ENCODE assay signal across 16 cellular contexts in genomic region chr3:122405015-122405414, GRCh38. TPM values are rescaled to one million over a fixed set of nuclear protein-coding genes. Genes with fewer than 3 reads are reported as not detected.
DNase-seq lines count a peak whose midpoint lies in the region; ATAC-seq, FAIRE-seq and TF ChIP-seq lines count a peak whose summit lies in the region.
"Had no signal": no experiment of that assay in that cellular context is flagged by ENCODE, and none has a peak within 500 bp of the region (broad histone marks: within the 10 kb centered on the region; RNA-seq: fewer than 3 reads in every experiment).

No MANE protein-coding gene starts in this region.

- peak overlapping the region; percentile 50 for H3K27ac Mint-ChIP-seq in astrocyte (ENCODE audit: unreplicated experiment)
- peak overlapping the region; percentile 23 for H3K27ac Mint-ChIP-seq in stimulated activated effector memory CD8-positive, alpha-beta T cell treated with anti-CD3 and anti-CD28 coated beads, Interleukin-12 subunit alpha, Interleukin-12 subunit beta, amount 100 ng/mL, for 72 hours
- H3K27ac Mint-ChIP-seq: B cell; CD8-positive, alpha-beta T cell; H9 had no signal

- DNase-seq in GM12892 (ENCODE audit: insufficient read length) (no peak), astrocyte (ENCODE audit: low read depth) (no peak), psoas muscle (no peak), smooth muscle cell (lab: John Stamatoyannopoulos, UW; ENCODE audit: unreplicated experiment) (no peak), NCI-H146 (lab: John Stamatoyannopoulos, UW) (no peak)
- DNase-seq in stimulated activated effector memory CD8-positive, alpha-beta T cell treated with anti-CD3 and anti-CD28 coated beads, Interleukin-12 subunit alpha, Interleukin-12 subunit beta, amount 100 ng/mL, for 72 hours (ENCODE audit: low spot score in 2 of 2), result no peak
- DNase-seq: Calu3; CD8-positive, alpha-beta T cell; DMS79 treated with DMSO at 0.1 percent for 48 hours; GF-D8; H9 had no signal

- H3K36me3 Mint-ChIP-seq in astrocyte (ENCODE audit: low read depth, unreplicated experiment), result peaks cover 19% of the 10 kb centered on the region
- H3K36me3 Mint-ChIP-seq in stimulated activated effector memory CD8-positive, alpha-beta T cell treated with anti-CD3 and anti-CD28 coated beads, Interleukin-12 subunit alpha, Interleukin-12 subunit beta, amount 100 ng/mL, for 72 hours, result peaks cover 88% of the 10 kb centered on the region

- no peak overlapping the region for H3K4me3 Mint-ChIP-seq in astrocyte (ENCODE audit: unreplicated experiment)
- no peak overlapping the region for H3K4me3 Mint-ChIP-seq in stimulated activated effector memory CD8-positive, alpha-beta T cell treated with anti-CD3 and anti-CD28 coated beads, Interleukin-12 subunit alpha, Interleukin-12 subunit beta, amount 100 ng/mL, for 72 hours
- H3K4me3 Mint-ChIP-seq: B cell; CD8-positive, alpha-beta T cell; H9 had no signal

- H3K4me1 Mint-ChIP-seq in astrocyte (ENCODE audit: low read depth, unreplicated experiment), result peaks cover 18% of the 10 kb centered on the region
- peaks cover 27% of the 10 kb centered on the region for H3K4me1 Mint-ChIP-seq in stimulated activated effector memory CD8-positive, alpha-beta T cell treated with anti-CD3 and anti-CD28 coated beads, Interleukin-12 subunit alpha, Interleukin-12 subunit beta, amount 100 ng/mL, for 72 hours
- H3K4me1 Mint-ChIP-seq: H9 had no signal

- WGBS in psoas muscle, 3 donors, result 51 to 61% (median 57%) methylated on average over 3 of the region's 3 CpGs
- 91% methylated on average over 3 of the region's 3 CpGs for WGBS in smooth muscle cell (ENCODE audit: low lambda C conversion rate)

- no peaks in the 10 kb centered on the region for H3F3A ChIP-seq in smooth muscle cell (ENCODE audit: low read depth)

- no peak for TF ChIP-seq POLR2A in GM12892 (IDR thresholded peaks at IDR 0.05; ENCODE audit: low read depth, low read length)

- H2AFZ ChIP-seq in astrocyte (ENCODE audit: low read depth, low read length) (no peak overlapping the region), smooth muscle cell (ENCODE audit: low read depth) (no peak overlapping the region)

- intact Hi-C loops in psoas muscle (cut with DNase I), result no loop called here

- H3K4me1 ChIP-seq in astrocyte (ENCODE audit: insufficient read depth, low read length) (peaks cover 9% of the 10 kb centered on the region), psoas muscle (peaks cover 29% of the 10 kb centered on the region), smooth muscle cell (ENCODE audit: low read depth) (no peaks in the 10 kb centered on the region)

- H3K4me3 ChIP-seq in astrocyte (ENCODE audit: insufficient read depth, low read depth, low read length) (no peak overlapping the region), psoas muscle (no peak overlapping the region), smooth muscle cell (no peak overlapping the region)
- H3K4me3 ChIP-seq: BLaER1 treated with 17β-estradiol and CSF1 and Interleukin-3, amounts not matched to agents 10 nM and 100 nM had no signal

- ATAC-seq in psoas muscle, result peak; percentile 86 to 90 (median 87)
- ATAC-seq in stimulated activated effector memory CD8-positive, alpha-beta T cell treated with anti-CD3 and anti-CD28 coated beads, Interleukin-12 subunit alpha, Interleukin-12 subunit beta, amount 100 ng/mL, for 72 hours, result no peak
- ATAC-seq: CD8-positive, alpha-beta T cell; HepG2 had no signal

- TF ChIP-seq CTCF in astrocyte (IDR thresholded peaks at IDR 0.05; ENCODE audit: insufficient read depth, low read depth, low read length) (no peak), psoas muscle (IDR thresholded peaks at IDR 0.05) (no peak), smooth muscle cell (IDR thresholded peaks at IDR 0.05; ENCODE audit: borderline replicate concordance, insufficient read depth, poor library complexity, severe bottlenecking) (no peak)

- H4K20me1 ChIP-seq in astrocyte (ENCODE audit: insufficient read depth, low read length) (no peaks in the 10 kb centered on the region), smooth muscle cell (ENCODE audit: low read depth) (peaks cover 26% of the 10 kb centered on the region)
- H4K20me1 ChIP-seq: BLaER1 treated with 17β-estradiol and CSF1 and Interleukin-3, amounts not matched to agents 10 nM and 100 nM had no signal

- H3K4me2 ChIP-seq in astrocyte (ENCODE audit: low read length) (no peak overlapping the region), smooth muscle cell (no peak overlapping the region)

- H3K79me2 ChIP-seq in astrocyte (ENCODE audit: insufficient read depth, low read length), result no peaks in the 10 kb centered on the region
- H3K79me2 ChIP-seq in smooth muscle cell (ENCODE audit: low read depth), result peaks cover 5% of the 10 kb centered on the region

- FAIRE-seq in GM12892 (lab: Jason Lieb, UNC) (peak; percentile 27), astrocyte (lab: Jason Lieb, UNC) (no peak)
- FAIRE-seq: GM19239, H1, HepG2 had no signal

- H3K9me3 Mint-ChIP-seq in astrocyte (ENCODE audit: unreplicated experiment), result no peaks in the 10 kb centered on the region
- no peaks in the 10 kb centered on the region for H3K9me3 Mint-ChIP-seq in stimulated activated effector memory CD8-positive, alpha-beta T cell treated with anti-CD3 and anti-CD28 coated beads, Interleukin-12 subunit alpha, Interleukin-12 subunit beta, amount 100 ng/mL, for 72 hours
- H3K9me3 Mint-ChIP-seq: CD8-positive, alpha-beta T cell; H9 had no signal

- H3K9me3 ChIP-seq in astrocyte (ENCODE audit: insufficient read depth, low read depth, low read length) (no peaks in the 10 kb centered on the region), psoas muscle (no peaks in the 10 kb centered on the region), smooth muscle cell (replicated peaks; ENCODE audit: low read depth) (no peaks in the 10 kb centered on the region)
- H3K9me3 ChIP-seq: BLaER1 treated with 17β-estradiol and CSF1 and Interleukin-3, amounts not matched to agents 10 nM and 100 nM had no signal

- peaks cover 6% of the 10 kb centered on the region for H3K36me3 ChIP-seq in astrocyte (ENCODE audit: insufficient read depth, low read length)
- peaks cover 3 to 54% of the 10 kb centered on the region in 2 donors for H3K36me3 ChIP-seq in psoas muscle (ENCODE audit: insufficient read depth in 1 of 2, low read depth in 1 of 2)
- H3K36me3 ChIP-seq in smooth muscle cell (ENCODE audit: low read depth), result peaks cover 12% of the 10 kb centered on the region

- H3K9ac ChIP-seq in astrocyte (ENCODE audit: low read length) (no peak overlapping the region), smooth muscle cell (ENCODE audit: low read depth) (no peak overlapping the region)
- H3K9ac ChIP-seq: BLaER1 treated with 17β-estradiol and CSF1 and Interleukin-3, amounts not matched to agents 10 nM and 100 nM had no signal

- no peaks in the 10 kb centered on the region for H3K27me3 ChIP-seq in astrocyte (ENCODE audit: insufficient read depth, low read length)
- no peaks in the 10 kb centered on the region for H3K27me3 ChIP-seq in psoas muscle (ENCODE audit: insufficient read depth in 3 of 3, low read length in 2 of 3)
- no peaks in the 10 kb centered on the region for H3K27me3 ChIP-seq in smooth muscle cell (ENCODE audit: low read depth)
- H3K27me3 ChIP-seq: BLaER1 treated with 17β-estradiol and CSF1 and Interleukin-3, amounts not matched to agents 10 nM and 100 nM had no signal

- H3K27ac ChIP-seq in astrocyte (ENCODE audit: low read depth, low read length) (no peak overlapping the region), psoas muscle (peak overlapping the region; percentile 93), smooth muscle cell (ENCODE audit: low read depth) (no peak overlapping the region)

- no peaks in the 10 kb centered on the region for H3K27me3 Mint-ChIP-seq in astrocyte (ENCODE audit: low read depth, unreplicated experiment)
- H3K27me3 Mint-ChIP-seq: B cell had no signal

RNA-seq across cellular contexts. Expression of gene WDR5B, which starts 10.8 kb away (rescaled TPM):
- polyA plus RNA-seq in GM12892 (2012; ENCODE audit: missing spikeins), result 3.2 TPM
- total RNA-seq in astrocyte, result 3.9 and 4.0 TPM in 2 replicates
- 1 to 10 TPM; 1.8 to 4.0 (median 3.3) TPM for total RNA-seq in psoas muscle
- polyA plus RNA-seq in psoas muscle, result 1 to 10 TPM; 1.2 to 6.5 (median 1.9) TPM
- total RNA-seq in smooth muscle cell, result 5.2 and 8.1 TPM in 2 replicates
- polyA plus RNA-seq in smooth muscle cell, result 1.6 and 1.8 TPM in 2 replicates

RNA-seq across cellular contexts. Expression of gene FAM162A, which starts 21.0 kb away (rescaled TPM):
- 202 TPM for polyA plus RNA-seq in GM12892 (2012; ENCODE audit: missing spikeins)
- total RNA-seq in astrocyte (65.1 and 72.2 TPM in 2 replicates), psoas muscle (10 to 100 TPM; 42.4 to 98.4 (median 60.0) TPM), smooth muscle cell (108 and 117 TPM in 2 replicates)
- polyA plus RNA-seq in psoas muscle (100 to 1,000 TPM in 1 of 3 donors, 10 to 100 TPM in 2; 36.0 to 127 (median 94.4) TPM), smooth muscle cell (209 and 219 TPM in 2 replicates)

RNA-seq across cellular contexts. Expression of gene MIX23, which starts 22.0 kb away (rescaled TPM):
- polyA plus RNA-seq in GM12892 (2012; ENCODE audit: missing spikeins), result 75.8 TPM
- total RNA-seq in astrocyte (43.2 and 46.6 TPM in 2 replicates), psoas muscle (10 to 100 TPM; 34.9 to 50.3 (median 35.5) TPM), smooth muscle cell (48.8 and 62.2 TPM in 2 replicates)
- polyA plus RNA-seq in psoas muscle (100 to 1,000 TPM in 1 of 3 donors, 10 to 100 TPM in 2; 70.1 to 134 (median 79.2) TPM), smooth muscle cell (43.4 and 54.8 TPM in 2 replicates)
